Comparison of ENCODE assay signal across 1 cellular context in genomic region chr2:165953655-165954606, GRCh38.
A peak's percentile ranks its signal among the peaks of the same experiment; 100 is the strongest.
TF ChIP-seq lines count a peak whose summit lies in the region.

Gene TTC21B (minus strand): TSS chr2:165953776. CDS start chr2:165953705, 71 bp downstream.

TF ChIP-seq in HepG2, 621 proteins besides CTCF, POLR2A, EP300 and RAD21 (continued from another document):
- TF ChIP-seq, protein P1, sequence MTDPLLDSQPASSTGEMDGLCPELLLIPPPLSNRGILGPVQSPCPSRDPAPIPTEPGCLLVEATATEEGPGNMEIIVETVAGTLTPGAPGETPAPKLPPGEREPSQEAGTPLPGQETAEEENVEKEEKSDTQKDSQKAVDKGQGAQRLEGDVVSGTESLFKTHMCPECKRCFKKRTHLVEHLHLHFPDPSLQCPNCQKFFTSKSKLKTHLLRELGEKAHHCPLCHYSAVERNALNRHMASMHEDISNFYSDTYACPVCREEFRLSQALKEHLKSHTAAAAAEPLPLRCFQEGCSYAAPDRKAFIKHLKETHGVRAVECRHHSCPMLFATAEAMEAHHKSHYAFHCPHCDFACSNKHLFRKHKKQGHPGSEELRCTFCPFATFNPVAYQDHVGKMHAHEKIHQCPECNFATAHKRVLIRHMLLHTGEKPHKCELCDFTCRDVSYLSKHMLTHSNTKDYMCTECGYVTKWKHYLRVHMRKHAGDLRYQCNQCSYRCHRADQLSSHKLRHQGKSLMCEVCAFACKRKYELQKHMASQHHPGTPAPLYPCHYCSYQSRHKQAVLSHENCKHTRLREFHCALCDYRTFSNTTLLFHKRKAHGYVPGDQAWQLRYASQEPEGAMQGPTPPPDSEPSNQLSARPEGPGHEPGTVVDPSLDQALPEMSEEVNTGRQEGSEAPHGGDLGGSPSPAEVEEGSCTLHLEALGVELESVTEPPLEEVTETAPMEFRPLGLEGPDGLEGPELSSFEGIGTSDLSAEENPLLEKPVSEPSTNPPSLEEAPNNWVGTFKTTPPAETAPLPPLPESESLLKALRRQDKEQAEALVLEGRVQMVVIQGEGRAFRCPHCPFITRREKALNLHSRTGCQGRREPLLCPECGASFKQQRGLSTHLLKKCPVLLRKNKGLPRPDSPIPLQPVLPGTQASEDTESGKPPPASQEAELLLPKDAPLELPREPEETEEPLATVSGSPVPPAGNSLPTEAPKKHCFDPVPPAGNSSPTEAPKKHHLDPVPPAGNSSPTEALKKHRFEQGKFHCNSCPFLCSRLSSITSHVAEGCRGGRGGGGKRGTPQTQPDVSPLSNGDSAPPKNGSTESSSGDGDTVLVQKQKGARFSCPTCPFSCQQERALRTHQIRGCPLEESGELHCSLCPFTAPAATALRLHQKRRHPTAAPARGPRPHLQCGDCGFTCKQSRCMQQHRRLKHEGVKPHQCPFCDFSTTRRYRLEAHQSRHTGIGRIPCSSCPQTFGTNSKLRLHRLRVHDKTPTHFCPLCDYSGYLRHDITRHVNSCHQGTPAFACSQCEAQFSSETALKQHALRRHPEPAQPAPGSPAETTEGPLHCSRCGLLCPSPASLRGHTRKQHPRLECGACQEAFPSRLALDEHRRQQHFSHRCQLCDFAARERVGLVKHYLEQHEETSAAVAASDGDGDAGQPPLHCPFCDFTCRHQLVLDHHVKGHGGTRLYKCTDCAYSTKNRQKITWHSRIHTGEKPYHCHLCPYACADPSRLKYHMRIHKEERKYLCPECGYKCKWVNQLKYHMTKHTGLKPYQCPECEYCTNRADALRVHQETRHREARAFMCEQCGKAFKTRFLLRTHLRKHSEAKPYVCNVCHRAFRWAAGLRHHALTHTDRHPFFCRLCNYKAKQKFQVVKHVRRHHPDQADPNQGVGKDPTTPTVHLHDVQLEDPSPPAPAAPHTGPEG (CRISPR knock-in tag; IDR thresholded peaks at IDR 0.05) = peak; percentile 95
- TF ChIP-seq SP1 (IDR thresholded peaks at IDR 0.05) (peak; percentile 10; the same call in 1 of the 2 replicates), SP1 (CRISPR knock-in tag; IDR thresholded peaks at IDR 0.05) (peak; percentile 87), GATAD2A (CRISPR knock-in tag; IDR thresholded peaks at IDR 0.05) (peak; percentile 69), ZNF17 (CRISPR knock-in tag; IDR thresholded peaks at IDR 0.05) (no peak), ZNF317 (CRISPR knock-in tag; IDR thresholded peaks at IDR 0.05) (peak; percentile 78)
